In the genomic region with DNA sequence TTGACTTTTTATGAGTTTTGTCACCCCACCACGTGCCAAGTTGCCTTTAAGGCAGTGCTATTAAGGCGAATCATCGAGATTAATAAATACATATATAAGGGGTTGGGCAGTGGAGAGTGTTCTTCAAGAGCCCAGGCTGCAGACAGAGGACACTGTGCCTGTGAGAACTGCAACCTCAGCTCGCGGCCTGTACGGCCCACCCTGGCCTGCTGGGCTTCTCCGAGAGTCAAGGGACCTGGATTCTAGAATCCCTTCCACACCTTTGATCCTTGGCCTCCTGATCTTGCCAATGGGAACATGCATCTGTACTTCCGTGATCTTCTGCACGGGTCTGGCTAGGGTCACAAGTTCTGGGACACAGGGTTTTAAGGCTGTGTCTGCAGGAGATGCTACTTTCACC, we compare ENCODE assay signal across 23 cellular contexts. TPM values are rescaled to one million over a fixed set of nuclear protein-coding genes. Genes with fewer than 3 reads are reported as not detected.
"Had no signal": no experiment of that assay in that cellular context is flagged by ENCODE, and none has a peak within 500 bp of the region (broad histone marks: within the 10 kb centered on the region; RNA-seq: fewer than 3 reads in every experiment).

No MANE protein-coding gene starts in this region.

- FAIRE-seq: K562, RCC 7860 had no signal

- H3K9me3 ChIP-seq: SK-N-SH had no signal

- ATAC-seq: K562, T-cell had no signal

- H3K4me2 ChIP-seq: KMS-11, SK-N-SH had no signal

- H3K27ac ChIP-seq: KMS-11, RWPE1 had no signal

- DNase-seq: Kasumi-1, MM.1S, NCI-H1092 treated with DMSO at 0.1 percent for 48 hours, NCI-H1436, NCI-H187, NCI-H2029, NCI-H2081 treated with DMSO at 0.1 percent for 48 hours, NCI-H2171, NCI-H226, NCI-H446, NCI-H510A, NCI-H524 treated with DMSO at 0.1 percent for 48 hours, NCI-H69, NCI-H774, SHP77, SK-N-SH, SW 1271, T-cell had no signal

- H3K4me3 ChIP-seq: K562 had no signal

- H3K9ac ChIP-seq: KMS-11, SK-N-SH had no signal

RNA-seq across cellular contexts. Expression of a gene that starts 54.5 kb away (rescaled TPM):
- total RNA-seq: T-cell had no signal
- polyA plus RNA-seq: IgD-negative memory B cell had no signal
